In genomic region chr9:124126571-124127289, GRCh38 we compare ENCODE assay signal across 8 cellular contexts.
A peak's percentile ranks its signal among the peaks of the same experiment; 100 is the strongest.
DNase-seq lines count a peak whose midpoint lies in the region; ATAC-seq and TF ChIP-seq lines count a peak whose summit lies in the region.

No MANE protein-coding gene starts in this region.

- no peak overlapping the region for H3K4me3 Mint-ChIP-seq in activated CD4-positive, alpha-beta T cell treated with anti-CD3 and anti-CD28 coated beads for 36 hours

- H3K9me2 ChIP-seq in GM23248 (ENCODE audit: insufficient read depth): no peaks in the 10 kb centered on the region

- no peak overlapping the region for H3K4me3 ChIP-seq in GM23248
- no peak overlapping the region for H3K4me3 ChIP-seq in liver (ENCODE audit: low read depth in 1 of 3, low read length in 3 of 3)

- no peaks in the 10 kb centered on the region for H3K4me1 Mint-ChIP-seq in activated CD4-positive, alpha-beta T cell treated with anti-CD3 and anti-CD28 coated beads for 36 hours

- H3K4me2 ChIP-seq in GM23248 (ENCODE audit: unreplicated experiment): no peak overlapping the region

- no peaks in the 10 kb centered on the region for H3K79me2 ChIP-seq in GM23248 (ENCODE audit: insufficient read depth)

- peaks cover 5% of the 10 kb centered on the region for H3K27me3 Mint-ChIP-seq in activated CD4-positive, alpha-beta T cell treated with anti-CD3 and anti-CD28 coated beads for 36 hours

- in situ Hi-C loops in GM23248 (cut with MboI): no loop called here

- no peak overlapping the region for H3K9ac ChIP-seq in GM23248
- no peak overlapping the region for H3K9ac ChIP-seq in liver (ENCODE audit: low read depth in 1 of 2, low read length in 2 of 2)

- H3K27ac ChIP-seq in GM23248 (no peak overlapping the region), liver (ENCODE audit: low read depth in 1 of 2, low read length in 2 of 2) (no peak overlapping the region)

- no peaks in the 10 kb centered on the region for H4K20me1 ChIP-seq in GM23248 (ENCODE audit: insufficient read depth)

- peaks cover 8% of the 10 kb centered on the region for H3K4me1 ChIP-seq in GM23248 (ENCODE audit: insufficient read depth)
- no peaks in the 10 kb centered on the region for H3K4me1 ChIP-seq in liver (ENCODE audit: control insufficient read depth in 4 of 4, insufficient read depth in 4 of 4, low read length in 3 of 4)

- H3K27ac Mint-ChIP-seq in activated CD4-positive, alpha-beta T cell treated with anti-CD3 and anti-CD28 coated beads for 36 hours: no peak overlapping the region

- H3K9me3 Mint-ChIP-seq in activated CD4-positive, alpha-beta T cell treated with anti-CD3 and anti-CD28 coated beads for 36 hours (ENCODE audit: low read depth): no peaks in the 10 kb centered on the region

- no peaks in the 10 kb centered on the region for H3K27me3 ChIP-seq in GM23248 (replicated peaks; ENCODE audit: insufficient read depth)
- no peaks in the 10 kb centered on the region for H3K27me3 ChIP-seq in liver (ENCODE audit: control insufficient read depth in 4 of 4, insufficient read depth in 4 of 4, low read length in 3 of 4)

- peaks cover 8% of the 10 kb centered on the region; the same call in 1 of the 2 replicates for H3F3A ChIP-seq in GM23248 (ENCODE audit: insufficient read depth)

- H3K36me3 ChIP-seq in GM23248 (ENCODE audit: low read depth) (no peaks in the 10 kb centered on the region), liver (ENCODE audit: control insufficient read depth in 4 of 4, insufficient read depth in 3 of 4, low read depth in 1 of 4, low read length in 3 of 4) (no peaks in the 10 kb centered on the region)

- ATAC-seq in activated CD4-positive, alpha-beta T cell treated with anti-CD3 and anti-CD28 coated beads for 36 hours: peak; percentile 65

- H3K9me3 ChIP-seq in GM23248 (ENCODE audit: low read depth): no peaks in the 10 kb centered on the region
- peaks cover 0 to 5% (median 0%) of the 10 kb centered on the region in 4 donors for H3K9me3 ChIP-seq in liver (ENCODE audit: control insufficient read depth in 4 of 4, low read length in 3 of 4)

- DNase-seq in AG09319 (ENCODE audit: extremely low read depth, low read depth): peak; percentile 35
- peak; percentile 62 for DNase-seq in GM23248
- peak; percentile 58 for DNase-seq in NCI-H226
- peak; percentile 88 for DNase-seq in activated CD4-positive, alpha-beta T cell treated with anti-CD3 and anti-CD28 coated beads for 36 hours
- DNase-seq in cerebellum (ENCODE audit: low spot score): peak; percentile 13
- peak; percentile 65 to 73 (median 69) for DNase-seq in stimulated activated CD4-positive, alpha-beta T cell treated with anti-CD3 and anti-CD28 coated beads, TNF-alpha, amount 100 ng/mL, for 48 hours (ENCODE audit: low read depth in 3 of 3)
- no peak for DNase-seq in cerebellar nuclear complex (lab: John Stamatoyannopoulos, UW)

- TF ChIP-seq CTCF in AG09319 (IDR thresholded peaks at IDR 0.05; ENCODE audit: low read depth, low read length) (peak; percentile 93), liver (IDR thresholded peaks at IDR 0.05; ENCODE audit: low read depth, low read length, missing input control) (peak; percentile 93)

- no peaks in the 10 kb centered on the region for H3K36me3 Mint-ChIP-seq in activated CD4-positive, alpha-beta T cell treated with anti-CD3 and anti-CD28 coated beads for 36 hours (ENCODE audit: low read depth)

- no peak overlapping the region for H2AFZ ChIP-seq in GM23248

- intact Hi-C loops in activated CD4-positive, alpha-beta T cell treated with anti-CD3 and anti-CD28 coated beads for 36 hours (cut with DNase I, micrococcal nuclease): loop anchor here (1.0 to 10.0 kb wide), 9 partner anchors 128 to 410 kb away; no protein-coding TSS in a partner anchor

- CTCF ChIA-PET in activated CD4-positive, alpha-beta T cell treated with anti-CD3 and anti-CD28 coated beads for 36 hours (lab: Charles Lee): interaction anchor here (0.6 to 3.3 kb wide), 25 partner anchors 9 to 410 kb away, joined by 3 to 12 read pairs (median 4); no protein-coding TSS in a partner anchor

- 24% methylated on average over 17 of the region's 17 CpGs for WGBS in GM23248 (ENCODE audit: low coverage in 1 of 2, low lambda C conversion rate in 2 of 2, missing lambda C conversion rate in 2 of 2), 2 experiments
- WGBS in liver: 25% methylated on average over 17 of the region's 17 CpGs

- POLR2A ChIA-PET in activated CD4-positive, alpha-beta T cell treated with anti-CD3 and anti-CD28 coated beads for 36 hours (lab: Charles Lee): no interaction called here

- TF ChIP-seq RAD21 in liver (IDR thresholded peaks at IDR 0.05): peak; percentile 91 to 96

TF ChIP-seq in liver, 16 proteins besides CTCF, POLR2A, EP300 and RAD21:
- no peak for TF ChIP-seq ZBTB33 (IDR thresholded peaks at IDR 0.05)
- TF ChIP-seq RXRA (IDR thresholded peaks at IDR 0.05): no peak
- TF ChIP-seq, protein P1, sequence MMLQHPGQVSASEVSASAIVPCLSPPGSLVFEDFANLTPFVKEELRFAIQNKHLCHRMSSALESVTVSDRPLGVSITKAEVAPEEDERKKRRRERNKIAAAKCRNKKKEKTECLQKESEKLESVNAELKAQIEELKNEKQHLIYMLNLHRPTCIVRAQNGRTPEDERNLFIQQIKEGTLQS (IDR thresholded peaks at IDR 0.05): peak; percentile 4
- TF ChIP-seq YY1 (IDR thresholded peaks at IDR 0.05): no peak
- TF ChIP-seq EGR1 (IDR thresholded peaks at IDR 0.05; ENCODE audit: low read depth in 2 of 2): no peak

Comparison
In these comparisons a context has a peak if more than half of its experiments do, and no peak if none do; other contexts are left out.
1. DNase-seq: peak in AG09319 (single experiment), GM23248 (single experiment), NCI-H226 (single experiment), activated CD4-positive, alpha-beta T cell treated with anti-CD3 and anti-CD28 coated beads for 36 hours (single experiment), cerebellum (single experiment) and stimulated activated CD4-positive, alpha-beta T cell treated with anti-CD3 and anti-CD28 coated beads, TNF-alpha, amount 100 ng/mL, for 48 hours (3 of 3); none in cerebellar nuclear complex (0 of 2).